In the genomic region with DNA sequence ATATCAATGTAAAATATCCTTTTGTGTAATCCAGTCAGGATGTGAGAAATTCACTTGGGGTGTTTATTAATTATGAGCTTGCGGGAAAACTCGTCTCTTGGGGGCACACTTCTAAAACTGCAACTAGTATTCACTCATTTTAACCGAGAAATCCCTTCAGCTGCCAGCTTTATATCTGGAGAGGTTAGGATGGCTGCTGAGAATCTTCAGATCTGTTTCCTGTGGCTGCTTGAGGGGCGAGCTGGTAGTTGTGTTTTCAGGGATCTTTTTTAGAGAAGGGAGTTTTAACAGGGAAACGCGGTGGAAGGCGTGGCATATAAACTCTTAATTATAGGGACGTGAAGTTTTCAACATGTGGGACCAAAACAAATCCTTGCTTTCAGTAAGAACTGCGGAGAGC, we compare ENCODE assay signal across 9 cellular contexts. TPM values are rescaled to one million over a fixed set of nuclear protein-coding genes. Genes with fewer than 3 reads are reported as not detected.
DNase-seq lines count a peak whose midpoint lies in the region; FAIRE-seq and TF ChIP-seq lines count a peak whose summit lies in the region.
"Had no signal": no experiment of that assay in that cellular context is flagged by ENCODE, and none has a peak within 500 bp of the region (broad histone marks: within the 10 kb centered on the region; RNA-seq: fewer than 3 reads in every experiment).

No MANE protein-coding gene starts in this region.

- H3K27me3 ChIP-seq in HUES48 (ENCODE audit: control insufficient read depth, insufficient read depth, low read length) (peaks cover 10% of the 10 kb centered on the region), astrocyte (ENCODE audit: insufficient read depth, low read length) (no peaks in the 10 kb centered on the region)

- H3K9me3 ChIP-seq in HUES48 (ENCODE audit: control insufficient read depth, insufficient read depth, low read length) (no peaks in the 10 kb centered on the region), astrocyte (ENCODE audit: insufficient read depth, low read depth, low read length) (no peaks in the 10 kb centered on the region)
- H3K9me3 ChIP-seq: neutrophil had no signal

- H3K4me3 ChIP-seq in HUES48 (ENCODE audit: low read depth, low read length) (peak overlapping the region; percentile 97), astrocyte (ENCODE audit: insufficient read depth, low read depth, low read length) (peak overlapping the region; percentile 93)

- H3K4me1 Mint-ChIP-seq in astrocyte (ENCODE audit: low read depth, unreplicated experiment), result peaks cover 21% of the 10 kb centered on the region

- peak; percentile 14 for TF ChIP-seq CTCF in AG09319 (IDR thresholded peaks at IDR 0.05; ENCODE audit: low read depth, low read length)
- no peak for TF ChIP-seq CTCF in astrocyte (IDR thresholded peaks at IDR 0.05; ENCODE audit: insufficient read depth, low read depth, low read length)

- peak overlapping the region; percentile 97 for H3K27ac Mint-ChIP-seq in astrocyte (ENCODE audit: unreplicated experiment)

- no peak overlapping the region for H2AFZ ChIP-seq in astrocyte (ENCODE audit: low read depth, low read length)

- peaks cover 58% of the 10 kb centered on the region for H3K79me2 ChIP-seq in astrocyte (ENCODE audit: insufficient read depth, low read length)

- no peaks in the 10 kb centered on the region for H3K27me3 Mint-ChIP-seq in astrocyte (ENCODE audit: low read depth, unreplicated experiment)

- peaks cover 30% of the 10 kb centered on the region for H4K20me1 ChIP-seq in astrocyte (ENCODE audit: insufficient read depth, low read length)

- no peak for FAIRE-seq in astrocyte (lab: Jason Lieb, UNC)

- H3K9ac ChIP-seq in HUES48 (ENCODE audit: low read depth, low read length) (no peak overlapping the region; the same call in 1 of the 2 replicates), astrocyte (ENCODE audit: low read length) (peak overlapping the region; percentile 92)

- H3K4me3 Mint-ChIP-seq in astrocyte (ENCODE audit: unreplicated experiment), result peak overlapping the region; percentile 93

- peaks cover 22% of the 10 kb centered on the region for H3K4me1 ChIP-seq in HUES48 (ENCODE audit: control insufficient read depth, insufficient read depth, low read length)
- H3K4me1 ChIP-seq in astrocyte (ENCODE audit: insufficient read depth, low read length), result peaks cover 25% of the 10 kb centered on the region

- H3K36me3 Mint-ChIP-seq in astrocyte (ENCODE audit: low read depth, unreplicated experiment), result no peaks in the 10 kb centered on the region

- no peaks in the 10 kb centered on the region for H3K9me3 Mint-ChIP-seq in astrocyte (ENCODE audit: unreplicated experiment)

- peak overlapping the region; percentile 89 for H3K4me2 ChIP-seq in astrocyte (ENCODE audit: low read length)

- H3K36me3 ChIP-seq in HUES48 (ENCODE audit: control insufficient read depth, insufficient read depth, low read length) (no peaks in the 10 kb centered on the region), astrocyte (ENCODE audit: insufficient read depth, low read length) (no peaks in the 10 kb centered on the region)
- H3K36me3 ChIP-seq: neutrophil had no signal

- H3K27ac ChIP-seq in HUES48 (ENCODE audit: low read depth, low read length) (no peak overlapping the region), astrocyte (ENCODE audit: low read depth, low read length) (peak overlapping the region; percentile 97), substantia nigra (ENCODE audit: low read depth, low read length, poor library complexity, severe bottlenecking) (peak overlapping the region; percentile 54)

- no peak for DNase-seq in AG09319 (ENCODE audit: extremely low read depth, low read depth)
- DNase-seq in astrocyte (ENCODE audit: low read depth), result no peak
- peak; percentile 42 for DNase-seq in kidney tubule cell (ENCODE audit: low spot score)
- peak in 1 of 49 donors; percentile 27 for DNase-seq in substantia nigra (lab: John Stamatoyannopoulos, UW)
- no peak for DNase-seq in epidermal melanocyte (ENCODE audit: insufficient read length, low spot score)
- no peak for DNase-seq in amniotic stem cell (lab: John Stamatoyannopoulos, UW)
- no peak for DNase-seq in GF-D8 (lab: John Stamatoyannopoulos, UW)

RNA-seq across cellular contexts. Expression of gene PPFIBP1, which starts 0.8 kb away (rescaled TPM):
- 140 and 147 TPM in 2 replicates for total RNA-seq in astrocyte
